ENCODE assay signal across 9 cellular contexts in the genomic region with DNA sequence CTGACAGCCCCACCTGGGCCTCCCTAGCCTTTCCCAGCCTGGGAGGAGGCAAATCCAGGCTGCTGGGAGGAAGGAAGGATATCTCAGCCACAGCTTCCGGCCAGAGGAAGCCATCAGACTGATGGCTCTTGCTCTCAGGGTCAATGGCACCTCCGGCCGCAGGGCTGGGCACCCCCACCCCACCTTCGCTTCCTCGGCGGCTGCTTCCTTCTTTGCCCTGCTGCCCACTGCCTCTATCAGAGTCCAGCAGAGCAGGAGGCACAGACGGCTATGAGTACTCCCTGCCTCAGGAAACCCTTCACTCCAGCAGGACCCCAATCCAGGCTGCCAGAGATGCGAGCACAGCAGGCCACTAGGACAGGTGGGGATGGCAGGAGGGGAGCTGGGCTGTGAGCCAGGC. TPM values are rescaled to one million over a fixed set of nuclear protein-coding genes. Genes with fewer than 3 reads are reported as not detected.
DNase-seq lines count a peak whose midpoint lies in the region; ATAC-seq and TF ChIP-seq lines count a peak whose summit lies in the region.
"Had no signal": no experiment of that assay in that cellular context is flagged by ENCODE, and none has a peak within 500 bp of the region (broad histone marks: within the 10 kb centered on the region; RNA-seq: fewer than 3 reads in every experiment).

No MANE protein-coding gene starts in this region.

- peak in 1 of 2 donors; percentile 3 for TF ChIP-seq EP300 in tibial nerve (IDR thresholded peaks at IDR 0.05)

- no peaks in the 10 kb centered on the region for H3K36me3 Mint-ChIP-seq in activated naive CD4-positive, alpha-beta T cell treated with anti-CD3 and anti-CD28 coated beads, Interleukin-2, amount 50 U/mL, for 24 hours

- in situ Hi-C loops in astrocyte of the cerebellum (cut with HindIII; ENCODE audit: low sequenced_read_pairs) = no loop called here

- WGBS in mesodermal cell (ENCODE audit: insufficient coverage in 2 of 2), 2 experiments = 93 to 98% methylated on average over 7 of the region's 8 CpGs
- 43 to 46% methylated on average over 7 to 8 of the region's 8 CpGs for WGBS in tibial nerve, 2 donors

- H3K27ac Mint-ChIP-seq in activated naive CD4-positive, alpha-beta T cell treated with anti-CD3 and anti-CD28 coated beads, Interleukin-2, amount 50 U/mL, for 24 hours = peak overlapping the region; percentile 74

- peaks cover 14% of the 10 kb centered on the region for H3K4me1 ChIP-seq in mesodermal cell (ENCODE audit: control insufficient read depth, insufficient read depth, low read length, poor library complexity, severe bottlenecking)
- peaks cover 0 to 72% (median 40%) of the 10 kb centered on the region in 4 donors for H3K4me1 ChIP-seq in tibial nerve

- DNase-seq in activated naive CD4-positive, alpha-beta T cell (lab: John Stamatoyannopoulos, UW) = no peak
- DNase-seq in astrocyte of the cerebellum (ENCODE audit: low read depth) = no peak
- DNase-seq in tibial nerve (ENCODE audit: low spot score in 2 of 2) = no peak
- DNase-seq in putamen (ENCODE audit: low spot score) = no peak
- DNase-seq in anterior cingulate cortex (lab: John Stamatoyannopoulos, UW) = no peak
- DNase-seq: NCI-H2029 had no signal

- H3K27me3 Mint-ChIP-seq in activated naive CD4-positive, alpha-beta T cell treated with anti-CD3 and anti-CD28 coated beads, Interleukin-2, amount 50 U/mL, for 24 hours = no peaks in the 10 kb centered on the region

- H3K4me1 Mint-ChIP-seq in activated naive CD4-positive, alpha-beta T cell treated with anti-CD3 and anti-CD28 coated beads, Interleukin-2, amount 50 U/mL, for 24 hours = peaks cover 32% of the 10 kb centered on the region

- TF ChIP-seq CTCF in astrocyte of the cerebellum (IDR thresholded peaks at IDR 0.05; ENCODE audit: low read depth, low read length, missing control alignments) (no peak), tibial nerve (IDR thresholded peaks at IDR 0.05) (no peak)

- peak overlapping the region; percentile 12 for H3K4me3 ChIP-seq in astrocyte of the cerebellum (ENCODE audit: low read depth, low read length)
- peak overlapping the region; percentile 90 for H3K4me3 ChIP-seq in mesodermal cell (ENCODE audit: extremely low read depth, insufficient read depth, low read length, poor library complexity, severe bottlenecking)
- H3K4me3 ChIP-seq in tibial nerve = peak overlapping the region in 3 of 4 donors; percentile 64 to 92 (median 85)

- no peak overlapping the region for H3K4me3 Mint-ChIP-seq in activated naive CD4-positive, alpha-beta T cell treated with anti-CD3 and anti-CD28 coated beads, Interleukin-2, amount 50 U/mL, for 24 hours

- no peaks in the 10 kb centered on the region for H3K27me3 ChIP-seq in tibial nerve

- H3K27ac ChIP-seq in mesodermal cell (ENCODE audit: low read depth, low read length, severe bottlenecking) (no peak overlapping the region), tibial nerve (peak overlapping the region; percentile 94 to 99 (median 98))

- H3K36me3 ChIP-seq in mesodermal cell (ENCODE audit: control insufficient read depth, insufficient read depth, low read length) (peaks cover 62% of the 10 kb centered on the region), tibial nerve (peaks cover 3 to 60% (median 15%) of the 10 kb centered on the region in 3 donors)

- TF ChIP-seq POLR2A in tibial nerve (IDR thresholded peaks at IDR 0.05) = no peak

- H3K9me3 Mint-ChIP-seq in activated naive CD4-positive, alpha-beta T cell treated with anti-CD3 and anti-CD28 coated beads, Interleukin-2, amount 50 U/mL, for 24 hours = no peaks in the 10 kb centered on the region

- no peak for ATAC-seq in GM21717 (IDR thresholded peaks at IDR 0.05; ENCODE audit: unreplicated experiment)

- no peaks in the 10 kb centered on the region for H3K9me3 ChIP-seq in mesodermal cell (ENCODE audit: control insufficient read depth, low read length)
- no peaks in the 10 kb centered on the region for H3K9me3 ChIP-seq in tibial nerve

RNA-seq across cellular contexts. Expression of a gene that starts 3.3 kb away (rescaled TPM):
- polyA plus RNA-seq in mesodermal cell (2013, experiment 1 of 2) = 113 TPM
- polyA plus RNA-seq in mesodermal cell (2013, experiment 2 of 2) = 80.1 TPM
- 100 to 1,000 TPM; 120 to 181 (median 147) TPM for total RNA-seq in tibial nerve

RNA-seq across cellular contexts. Expression of a gene that starts 8.8 kb away (rescaled TPM):
- 11.3 TPM for polyA plus RNA-seq in mesodermal cell (2013, experiment 1 of 2)
- 10.2 TPM for polyA plus RNA-seq in mesodermal cell (2013, experiment 2 of 2)
- 10 to 100 TPM; 13.8 to 23.7 (median 19.5) TPM for total RNA-seq in tibial nerve

RNA-seq across cellular contexts. Expression of a gene that starts 22.8 kb away (rescaled TPM):
- polyA plus RNA-seq in mesodermal cell (2013, experiment 1 of 2) = 2.4 TPM
- polyA plus RNA-seq in mesodermal cell (2013, experiment 2 of 2) = 1.4 TPM
- total RNA-seq in tibial nerve = 10 to 100 TPM in 2 of 4 donors, 1 to 10 TPM in 2; 6.1 to 23.1 (median 11.2) TPM

RNA-seq across cellular contexts. Expression of a gene that starts 50.5 kb away (rescaled TPM):
- 10.5 TPM for polyA plus RNA-seq in mesodermal cell (2013, experiment 1 of 2)
- polyA plus RNA-seq in mesodermal cell (2013, experiment 2 of 2) = 8.6 TPM
- 10 to 100 TPM; 21.8 to 27.8 (median 22.9) TPM for total RNA-seq in tibial nerve

Comparison
In these comparisons a context has a peak if more than half of its experiments do, and no peak if none do; other contexts are left out.
1. H3K4me3 ChIP-seq: peak in every context shown above with its lines; median percentile 90 in mesodermal cell; 85 in tibial nerve; 12 in astrocyte of the cerebellum.